In the genomic region with DNA sequence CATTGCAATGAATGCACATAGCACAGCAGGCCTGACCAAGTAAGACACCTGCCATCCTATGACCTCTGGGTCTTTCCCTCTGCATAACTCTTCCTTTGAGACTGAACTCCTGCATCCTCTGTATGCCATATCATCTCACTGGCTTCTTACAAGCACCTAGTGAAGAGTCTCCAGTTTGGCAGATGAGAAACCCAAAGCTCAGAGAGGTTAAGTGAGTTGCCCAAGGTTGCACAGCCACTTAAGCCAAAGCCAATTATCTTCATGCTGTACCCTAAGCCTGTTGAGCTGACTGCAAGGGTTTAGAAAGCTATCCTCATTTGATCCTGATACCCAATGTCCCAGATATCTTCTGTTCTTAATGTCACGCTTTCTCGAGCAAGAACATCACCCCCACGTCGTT, we compare ENCODE assay signal across 18 cellular contexts. TPM values are rescaled to one million over a fixed set of nuclear protein-coding genes. Genes with fewer than 3 reads are reported as not detected.
DNase-seq lines count a peak whose midpoint lies in the region; ATAC-seq, FAIRE-seq and TF ChIP-seq lines count a peak whose summit lies in the region.
"Had no signal": no experiment of that assay in that cellular context is flagged by ENCODE, and none has a peak within 500 bp of the region (broad histone marks: within the 10 kb centered on the region; RNA-seq: fewer than 3 reads in every experiment).

No MANE protein-coding gene starts in this region.

- no peak overlapping the region for H2AFZ ChIP-seq in K562 (ENCODE audit: low read depth, low read length)
- H2AFZ ChIP-seq in H1 (ENCODE audit: low read length), result no peak overlapping the region

- intact Hi-C loops in K562 (cut with micrococcal nuclease) (no loop called here), transverse colon (cut with DNase I; ENCODE audit: low total_unique reads) (no loop called here)

- no peak overlapping the region for H4K8ac ChIP-seq in H1 (ENCODE audit: extremely low read depth, insufficient read depth, low read length)

- H4K20me1 ChIP-seq in K562 (replicated peaks; ENCODE audit: control insufficient read depth, insufficient read depth, low read length) (peaks cover 9% of the 10 kb centered on the region), H1 (replicated peaks in 1 of 2; ENCODE audit: control insufficient read depth in 1 of 2, insufficient read depth in 2 of 2, low read length in 2 of 2) (no peaks in the 10 kb centered on the region)

- BruUV-seq in K562 (replicated peaks; lab: Mats Ljungman, UMichigan), result no TSS peak

- H3K4me3 ChIP-seq in HEK293 (ENCODE audit: low read depth, low read length), result no peak overlapping the region
- H3K4me3 ChIP-seq in K562, result no peak overlapping the region
- no peak overlapping the region for H3K4me3 ChIP-seq in H1 (ENCODE audit: extremely low read depth in 1 of 4, insufficient read depth in 2 of 4, low read depth in 3 of 4, low read length in 4 of 4)
- H3K4me3 ChIP-seq in transverse colon, result no peak overlapping the region

- H3K18ac ChIP-seq in H1 (ENCODE audit: extremely low read depth, low read length), result no peak overlapping the region

- no peak for TF ChIP-seq POLR2A in K562 (conservative IDR thresholded peaks at IDR 0.05)
- TF ChIP-seq POLR2A in H1 (IDR thresholded peaks at IDR 0.05; ENCODE audit: control extremely low read depth in 1 of 2, low read depth in 2 of 2, low read length in 2 of 2), result no peak
- TF ChIP-seq POLR2A in transverse colon (IDR thresholded peaks at IDR 0.05), result no peak

- H3K9me3 ChIP-seq in HEK293 (ENCODE audit: control insufficient read depth, insufficient read depth, low read depth, low read length) (no peaks in the 10 kb centered on the region), K562 (replicated peaks; ENCODE audit: control insufficient read depth, insufficient read depth, low read depth, low read length) (no peaks in the 10 kb centered on the region), H1 (ENCODE audit: insufficient read depth in 2 of 2, low read depth in 1 of 2, low read length in 1 of 2) (no peaks in the 10 kb centered on the region), transverse colon (no peaks in the 10 kb centered on the region)

- H2AK5ac ChIP-seq in H1 (ENCODE audit: low read depth, low read length), result no peak overlapping the region

- no peak overlapping the region for H3K56ac ChIP-seq in H1 (replicated peaks; ENCODE audit: insufficient read length, low read depth, low read length)

- TF ChIP-seq EP300 in K562 (IDR thresholded peaks at IDR 0.05; ENCODE audit: low read length) (no peak), H1 (IDR thresholded peaks at IDR 0.05; ENCODE audit: borderline replicate concordance in 1 of 2, low read depth in 2 of 2, low read length in 2 of 2) (no peak), transverse colon (IDR thresholded peaks at IDR 0.05; ENCODE audit: low read depth) (no peak)

- H3K23ac ChIP-seq in H1 (ENCODE audit: insufficient read length), result no peak overlapping the region

- H3K4me2 ChIP-seq in K562 (ENCODE audit: insufficient read depth, low read length) (no peak overlapping the region), H1 (ENCODE audit: insufficient read depth in 1 of 2, low read depth in 2 of 2, low read length in 2 of 2) (no peak overlapping the region)

- H4K5ac ChIP-seq in H1 (ENCODE audit: insufficient read length, low read depth, low read length), result no peak overlapping the region

- ATAC-seq in K562, result no peak
- ATAC-seq in foreskin keratinocyte, result no peak

- H3K23me2 ChIP-seq in H1 (ENCODE audit: low read depth, low read length), result no peaks in the 10 kb centered on the region

- no peaks in the 10 kb centered on the region for H3K4me1 ChIP-seq in HEK293 (ENCODE audit: control insufficient read depth, insufficient read depth, low read length)
- H3K4me1 ChIP-seq in K562 (replicated peaks in 1 of 2; ENCODE audit: control insufficient read depth in 2 of 2, insufficient read depth in 2 of 2, low read length in 2 of 2), result no peaks in the 10 kb centered on the region
- peaks cover 0 to 11% (median 5%) of the 10 kb centered on the region in 4 experiments; a peak in 4 of 7 replicates for H3K4me1 ChIP-seq in H1 (replicated peaks in 1 of 4; ENCODE audit: control insufficient read depth in 3 of 4, insufficient read depth in 4 of 4, low read length in 3 of 4)
- H3K4me1 ChIP-seq in transverse colon, result no peaks in the 10 kb centered on the region
- H3K4me1 ChIP-seq in foreskin keratinocyte, result no peaks in the 10 kb centered on the region

- H2BK15ac ChIP-seq in H1 (ENCODE audit: low read length), result no peak overlapping the region

- H3K9ac ChIP-seq in K562 (ENCODE audit: insufficient read depth in 1 of 2, low read depth in 2 of 2, low read length in 2 of 2), result no peak overlapping the region
- H3K9ac ChIP-seq in H1 (replicated peaks in 1 of 4; ENCODE audit: extremely low read depth in 1 of 4, low read depth in 3 of 4, low read length in 3 of 4), result no peak overlapping the region

- H3K9me1 ChIP-seq in K562 (ENCODE audit: control insufficient read depth, insufficient read depth, low read length), result no peaks in the 10 kb centered on the region

- no peak overlapping the region for H2BK20ac ChIP-seq in H1 (ENCODE audit: low read length)

- H3K27me3 ChIP-seq in K562 (ENCODE audit: control insufficient read depth in 2 of 2, insufficient read depth in 2 of 2, low read length in 2 of 2), result peaks cover 34 to 66% of the 10 kb centered on the region in 2 experiments
- no peaks in the 10 kb centered on the region for H3K27me3 ChIP-seq in H1 (replicated peaks in 1 of 4; ENCODE audit: control insufficient read depth in 3 of 4, extremely low read depth in 1 of 4, insufficient read depth in 3 of 4, low read length in 3 of 4)
- H3K27me3 ChIP-seq in transverse colon, result no peaks in the 10 kb centered on the region
- H3K27me3 ChIP-seq in foreskin keratinocyte, result no peaks in the 10 kb centered on the region

- TF ChIP-seq RAD21 in K562 (CRISPR knock-in tag; conservative IDR thresholded peaks at IDR 0.05 in 1 of 2, IDR thresholded peaks at IDR 0.05 in 1 of 2), result no peak
- TF ChIP-seq RAD21 in H1 (IDR thresholded peaks at IDR 0.05 in 1 of 2, conservative IDR thresholded peaks at IDR 0.05 in 1 of 2; ENCODE audit: low read depth in 2 of 2, low read length in 2 of 2), result no peak

- CTCF ChIA-PET in HEK293 (lab: Yijun Ruan, JAX), result no interaction called here
- CTCF ChIA-PET in K562 (lab: Yijun Ruan, JAX; ENCODE audit: low intra/inter-chr PET ratio), result no interaction called here
- CTCF ChIA-PET in H1 (lab: Charles Lee; ENCODE audit: partially characterized antibody), result interaction anchor here (0.6 to 0.9 kb wide), 2 partner anchors 18 to 112 kb away, joined by 3 read pairs; no protein-coding TSS in a partner anchor

- no peak overlapping the region for H3K4ac ChIP-seq in H1 (replicated peaks; ENCODE audit: insufficient read length, low read depth, low read length)

- H3K27ac ChIP-seq in HEK293 (ENCODE audit: extremely low read depth, low read depth, low read length) (no peak overlapping the region), K562 (ENCODE audit: extremely low read depth, low read depth, low read length) (no peak overlapping the region), H1 (ENCODE audit: low read depth, low read length) (no peak overlapping the region), transverse colon (no peak overlapping the region), foreskin keratinocyte (no peak overlapping the region)

- no peak overlapping the region for H3K14ac ChIP-seq in H1 (ENCODE audit: insufficient read length)

- in situ Hi-C loops in K562 (cut with MboI), result no loop called here
- in situ Hi-C loops in transverse colon (cut with MboI; ENCODE audit: low pct_ligation_motif_present in 1 of 4, low pct_unique_long_range_greater_than_20kb in 1 of 4, low sequenced_read_pairs in 3 of 4), result no loop called here

- H2BK120ac ChIP-seq in H1 (replicated peaks; ENCODE audit: low read depth, low read length), result no peak overlapping the region

- TF ChIP-seq CTCF in HEK293 (tag by site-specific recombination; IDR thresholded peaks at IDR 0.05), result no peak
- TF ChIP-seq CTCF in K562 (IDR thresholded peaks at IDR 0.05 in 2 of 3, conservative IDR thresholded peaks at IDR 0.05 in 1 of 3; ENCODE audit: insufficient read depth in 2 of 3, low read depth in 1 of 3, low read length in 3 of 3), result no peak
- TF ChIP-seq CTCF in H1 (IDR thresholded peaks at IDR 0.05; ENCODE audit: control extremely low read depth in 1 of 3, insufficient read depth in 1 of 3, low read depth in 1 of 3, low read length in 3 of 3), result no peak
- no peak for TF ChIP-seq CTCF in transverse colon (IDR thresholded peaks at IDR 0.05)
- no peak for TF ChIP-seq CTCF in foreskin keratinocyte (conservative IDR thresholded peaks at IDR 0.05)

- H3K79me2 ChIP-seq in K562 (ENCODE audit: control insufficient read depth, insufficient read depth, low read length) (no peaks in the 10 kb centered on the region), H1 (ENCODE audit: control insufficient read depth in 1 of 2, insufficient read depth in 2 of 2, low read length in 2 of 2) (no peaks in the 10 kb centered on the region)

- POLR2A ChIA-PET in HEK293 (lab: Yijun Ruan, JAX), result no interaction called here
- POLR2A ChIA-PET in K562 (lab: Yijun Ruan, JAX), result no interaction called here
- POLR2A ChIA-PET in H1 (lab: Charles Lee; ENCODE audit: partially characterized antibody), result interaction anchor here (0.6 to 0.7 kb wide), 2 partner anchors 209 to 274 kb away, joined by 3 to 4 read pairs; no protein-coding TSS in a partner anchor

- no peak overlapping the region for H4K91ac ChIP-seq in H1 (replicated peaks; ENCODE audit: insufficient read length, low read length)

- H3K79me1 ChIP-seq in H1 (ENCODE audit: low read depth, low read length), result no peaks in the 10 kb centered on the region

- WGBS in K562 (ENCODE audit: insufficient coverage, low coverage, missing lambda C conversion rate), result 0% methylated on average over 4 of the region's 4 CpGs
- 93% methylated on average over 4 of the region's 4 CpGs; no CpG with 5 or more reads in 1 of the 2 experiments for WGBS in H1 (ENCODE audit: extremely low coverage in 1 of 2, insufficient coverage in 1 of 2, insufficient read length in 1 of 2, insufficient replicate concordance in 2 of 2, low coverage in 1 of 2, low lambda C conversion rate in 2 of 2, missing lambda C conversion rate in 1 of 2), 2 experiments
- 91 to 94% methylated on average over 4 of the region's 4 CpGs for WGBS in transverse colon (ENCODE audit: low coverage in 1 of 2), 2 donors

- DNase-seq in K562 (ENCODE audit: extremely low read depth in 1 of 4, low spot score in 3 of 4) (no peak), H1 (ENCODE audit: low read depth in 1 of 2, low spot score in 2 of 2) (no peak), transverse colon (no peak), foreskin keratinocyte (no peak), NCI-H226 (no peak)
- DNase-seq: C1 segment of cervical spinal cord; Calu3; CD4-positive, alpha-beta memory T cell; COR-L47; DMS53; DMS79 treated with DMSO at 0.1 percent for 48 hours; GF-D8; GOT3; H7; HCEC 1CT had no signal

- H3K36me3 ChIP-seq in HEK293 (ENCODE audit: control insufficient read depth in 2 of 2, insufficient read depth in 1 of 2, low read length in 2 of 2) (peaks cover 0 to 16% of the 10 kb centered on the region in 2 experiments; a peak in 1 of 3 replicates), K562 (ENCODE audit: control insufficient read depth, insufficient read depth, low read length) (no peaks in the 10 kb centered on the region), H1 (ENCODE audit: control insufficient read depth in 2 of 4, insufficient read depth in 4 of 4, low read length in 3 of 4) (no peaks in the 10 kb centered on the region), transverse colon (no peaks in the 10 kb centered on the region)

- H2BK5ac ChIP-seq in H1 (ENCODE audit: low read depth, low read length), result no peak overlapping the region

- H2BK12ac ChIP-seq in H1 (ENCODE audit: low read depth, low read length), result no peak overlapping the region

- FAIRE-seq in K562 (lab: Jason Lieb, UNC) (no peak), H1 (lab: Jason Lieb, UNC) (no peak)
- FAIRE-seq: GM12891, GM18507 had no signal

RNA-seq across cellular contexts. Expression of gene TMEM186, which starts 35.2 kb away (rescaled TPM):
- total RNA-seq in K562 (2011; cell fraction: chromatin; rRNA removed; ENCODE audit: low replicate concordance), result 12.4 and 19.3 TPM in 2 replicates
- 17.0 and 19.2 TPM in 2 replicates for total RNA-seq in K562 (2011; cell fraction: nucleolus; rRNA removed)
- 21.9 and 24.2 TPM in 2 replicates for total RNA-seq in K562 (2011; cell fraction: nucleoplasm; rRNA removed)
- 10.1 and 11.2 TPM in 2 replicates for total RNA-seq in K562 (2014; rRNA removed)
- total RNA-seq in K562 (2014; rRNA removed; fragmentation: Illumina TruSeq; extraction: Trizol), result 13.1 and 15.4 TPM in 2 replicates
- 10.1 and 11.0 TPM in 2 replicates for total RNA-seq in K562 (2015; rRNA removed; fragmentation: Illumina TruSeq; extraction: Trizol)
- total RNA-seq in K562 (2021), result 17.8 TPM in 2 replicates
- polyA plus RNA-seq in K562 (2011; rRNA removed), result 14.9 and 16.4 TPM in 2 replicates
- polyA plus RNA-seq in K562 (2011; cell fraction: cytosol; rRNA removed), result 15.7 and 17.1 TPM in 2 replicates
- polyA plus RNA-seq in K562 (2011; cell fraction: nucleus; rRNA removed), result 14.9 and 17.5 TPM in 2 replicates
- polyA plus RNA-seq in K562 (2012), result 15.0 and 20.4 TPM in 2 replicates
- polyA plus RNA-seq in K562 (2014; fragmentation: Illumina TruSeq; extraction: Trizol), result 16.2 and 19.7 TPM in 2 replicates
- polyA plus RNA-seq in K562 (2014; fragmentation: Nextera tagmentation; extraction: Ambion mirVana), result 10 to 100 TPM; 27.3 to 33.4 TPM
- polyA plus RNA-seq in K562 (2014; rRNA removed), result 17.3 and 18.5 TPM in 2 replicates
- polyA minus RNA-seq in K562 (2011; rRNA and poly(A)+ RNA removed), result 12.7 and 13.4 TPM in 2 replicates
- 4.6 and 4.8 TPM in 2 replicates for polyA minus RNA-seq in K562 (2011; cell fraction: cytosol; rRNA and poly(A)+ RNA removed)
- polyA minus RNA-seq in K562 (2011; cell fraction: nucleus; rRNA and poly(A)+ RNA removed), result 4.3 and 8.0 TPM in 2 replicates
- 13.1 and 14.3 TPM in 2 replicates for total RNA-seq in H1 (2021; fragmentation: NEBNext Ultra II Directional; extraction: Animal tissue kit (Norgen Biotek cat#: 25700))
- polyA plus RNA-seq in H1 (2011; rRNA removed), result 10.5 and 13.1 TPM in 2 replicates
- polyA plus RNA-seq in H1 (2011; cell fraction: cytosol; rRNA removed), result 14.6 TPM
- 9.6 TPM for polyA plus RNA-seq in H1 (2011; cell fraction: nucleus; rRNA removed)
- polyA plus RNA-seq in H1 (2012, experiment 1 of 2), result 17.3 to 18.4 TPM (median 17.8 TPM) in 4 replicates
- polyA plus RNA-seq in H1 (2012, experiment 2 of 2), result 6.8 TPM
- polyA plus RNA-seq in H1 (2013, experiment 1 of 2), result 9.0 TPM
- polyA plus RNA-seq in H1 (2013, experiment 2 of 2), result 9.3 TPM
- 14.3 and 15.0 TPM in 2 replicates for polyA minus RNA-seq in H1 (2011; rRNA and poly(A)+ RNA removed)
- polyA minus RNA-seq in H1 (2011; cell fraction: cytosol; rRNA and poly(A)+ RNA removed), result 6.2 TPM
- 7.2 TPM for polyA minus RNA-seq in H1 (2011; cell fraction: nucleus; rRNA and poly(A)+ RNA removed)
- 10 to 100 TPM in 1 of 4 donors, 1 to 10 TPM in 2, not detected in 1; 1.8 to 10.3 (median 9.7) TPM for total RNA-seq in transverse colon
- 7.4 and 7.7 TPM in 2 replicates for total RNA-seq in foreskin keratinocyte
- polyA plus RNA-seq in foreskin keratinocyte, result 9.3 and 11.0 TPM in 2 replicates

RNA-seq across cellular contexts. Expression of gene PMM2, which starts 35.4 kb away (rescaled TPM):
- 104 and 130 TPM in 2 replicates for total RNA-seq in K562 (2011; cell fraction: chromatin; rRNA removed; ENCODE audit: low replicate concordance)
- total RNA-seq in K562 (2011; cell fraction: nucleolus; rRNA removed), result 64.9 and 66.9 TPM in 2 replicates
- 106 and 149 TPM in 2 replicates for total RNA-seq in K562 (2011; cell fraction: nucleoplasm; rRNA removed)
- total RNA-seq in K562 (2014; rRNA removed) (17.8 and 30.4 TPM in 2 replicates), K562 (2014; rRNA removed; fragmentation: Illumina TruSeq; extraction: Trizol) (29.8 and 33.9 TPM in 2 replicates), K562 (2015; rRNA removed; fragmentation: Illumina TruSeq; extraction: Trizol) (37.6 and 42.7 TPM in 2 replicates), K562 (2021) (28.9 and 32.0 TPM in 2 replicates), transverse colon (100 to 1,000 TPM in 1 of 4 donors, 10 to 100 TPM in 3; 26.2 to 114 (median 58.5) TPM), foreskin keratinocyte (52.5 and 56.2 TPM in 2 replicates)
- polyA plus RNA-seq in K562 (2011; rRNA removed) (16.3 and 21.1 TPM in 2 replicates), K562 (2014; fragmentation: Illumina TruSeq; extraction: Trizol) (27.2 and 34.0 TPM in 2 replicates), K562 (2014; fragmentation: Nextera tagmentation; extraction: Ambion mirVana) (1 to 10 TPM; 5.6 to 7.8 TPM), K562 (2014; rRNA removed) (25.9 and 27.1 TPM in 2 replicates), H1 (2011; rRNA removed) (26.2 and 40.0 TPM in 2 replicates), foreskin keratinocyte (44.5 and 45.2 TPM in 2 replicates)
- 11.9 and 14.4 TPM in 2 replicates for polyA plus RNA-seq in K562 (2011; cell fraction: cytosol; rRNA removed)
- polyA plus RNA-seq in K562 (2011; cell fraction: nucleus; rRNA removed), result 24.1 and 29.4 TPM in 2 replicates
- polyA plus RNA-seq in K562 (2012), result 20.8 and 23.0 TPM in 2 replicates
- polyA minus RNA-seq in K562 (2011; rRNA and poly(A)+ RNA removed), result 18.4 and 27.8 TPM in 2 replicates
- polyA minus RNA-seq in K562 (2011; cell fraction: cytosol; rRNA and poly(A)+ RNA removed), result 10.2 and 16.6 TPM in 2 replicates
- polyA minus RNA-seq in K562 (2011; cell fraction: nucleus; rRNA and poly(A)+ RNA removed), result 22.2 and 42.1 TPM in 2 replicates
- 47.0 and 49.4 TPM in 2 replicates for total RNA-seq in H1 (2021; fragmentation: NEBNext Ultra II Directional; extraction: Animal tissue kit (Norgen Biotek cat#: 25700))
- 30.8 TPM for polyA plus RNA-seq in H1 (2011; cell fraction: cytosol; rRNA removed)
- polyA plus RNA-seq in H1 (2011; cell fraction: nucleus; rRNA removed), result 27.0 TPM
- polyA plus RNA-seq in H1 (2012, experiment 1 of 2), result 37.0 to 41.9 TPM (median 40.4 TPM) in 4 replicates
- polyA plus RNA-seq in H1 (2012, experiment 2 of 2), result 33.6 TPM
- polyA plus RNA-seq in H1 (2013, experiment 1 of 2), result 47.0 TPM
- 45.2 TPM for polyA plus RNA-seq in H1 (2013, experiment 2 of 2)
- 15.1 TPM in 2 replicates for polyA minus RNA-seq in H1 (2011; rRNA and poly(A)+ RNA removed)
- 23.6 TPM for polyA minus RNA-seq in H1 (2011; cell fraction: cytosol; rRNA and poly(A)+ RNA removed)
- polyA minus RNA-seq in H1 (2011; cell fraction: nucleus; rRNA and poly(A)+ RNA removed), result 22.8 TPM
